17 cellular contexts compared by ENCODE assay signal in the genomic region with DNA sequence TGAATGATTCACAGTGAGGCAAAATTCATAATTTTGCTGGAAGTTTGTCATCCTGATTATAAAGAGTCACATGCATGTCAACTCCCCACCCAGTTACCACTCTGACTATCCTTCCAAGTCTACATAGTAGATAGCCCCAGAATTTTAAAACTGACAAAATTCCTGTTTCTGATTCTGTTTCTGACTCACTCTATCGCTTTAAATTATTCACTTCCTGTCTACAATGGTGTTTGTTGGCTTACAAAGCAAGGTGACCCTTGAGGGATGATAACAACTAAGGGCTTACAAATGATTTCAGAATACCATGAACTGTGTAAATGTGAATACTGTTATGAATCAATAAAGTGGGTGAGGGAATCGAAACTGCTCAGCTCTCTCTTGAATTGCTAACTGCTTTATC.
DNase-seq lines count a peak whose midpoint lies in the region; ATAC-seq lines count a peak whose summit lies in the region.
"Had no signal": no experiment of that assay in that cellular context is flagged by ENCODE, and none has a peak within 500 bp of the region (broad histone marks: within the 10 kb centered on the region; RNA-seq: fewer than 3 reads in every experiment).

No MANE protein-coding gene starts in this region.

- DNase-seq in stimulated activated CD4-positive, alpha-beta T cell treated with anti-CD3 and anti-CD28 coated beads, Interleukin-15, amount 100 ng/mL, for 24 hours = peak; percentile 34
- no peak for DNase-seq in stimulated activated CD4-positive, alpha-beta T cell treated with anti-CD3 and anti-CD28 coated beads, Interleukin-2, amount 100 ng/mL, for 48 hours
- peak; percentile 43 for DNase-seq in M059J (ENCODE audit: low read depth)
- peak; percentile 24 for DNase-seq in dermis blood vessel endothelial cell
- no peak for DNase-seq in hepatic stellate cell (ENCODE audit: low spot score)
- DNase-seq in iPS-NIHi7 (ENCODE audit: extremely low spot score) = no peak
- DNase-seq: activated CD4-positive, alpha-beta T cell treated with anti-CD3 and anti-CD28 coated beads for 1 hour; amygdala; effector CD8-positive, alpha-beta T cell; mammary epithelial cell; NCI-H1092; NCI-H2107; NCI-H524 treated with DMSO at 0.1 percent for 48 hours; stimulated activated CD4-positive, alpha-beta T cell treated with anti-CD3 and anti-CD28 coated beads, Interleukin-4, amount 100 ng/mL, for 1 hour; T1000 had no signal

- no peak overlapping the region for H3K4me3 Mint-ChIP-seq in stimulated activated naive CD8-positive, alpha-beta T cell treated with anti-CD3 and anti-CD28 coated beads, Interleukin-15, Interleukin-2, amounts not matched to agents 100 ng/mL and 50 ng/mL, for 24 hours

- peaks cover 7% of the 10 kb centered on the region for H3K9me3 Mint-ChIP-seq in stimulated activated naive CD8-positive, alpha-beta T cell treated with anti-CD3 and anti-CD28 coated beads, Interleukin-15, Interleukin-2, amounts not matched to agents 100 ng/mL and 50 ng/mL, for 24 hours

- H3K27me3 Mint-ChIP-seq in stimulated activated naive CD8-positive, alpha-beta T cell treated with anti-CD3 and anti-CD28 coated beads, Interleukin-15, Interleukin-2, amounts not matched to agents 100 ng/mL and 50 ng/mL, for 24 hours = peaks cover 3% of the 10 kb centered on the region

- no peak for ATAC-seq in HG03196 (IDR thresholded peaks at IDR 0.05; ENCODE audit: unreplicated experiment)

- peak overlapping the region; percentile 18 for H3K27ac Mint-ChIP-seq in stimulated activated naive CD8-positive, alpha-beta T cell treated with anti-CD3 and anti-CD28 coated beads, Interleukin-15, Interleukin-2, amounts not matched to agents 100 ng/mL and 50 ng/mL, for 24 hours

- no peaks in the 10 kb centered on the region for H3K36me3 Mint-ChIP-seq in stimulated activated naive CD8-positive, alpha-beta T cell treated with anti-CD3 and anti-CD28 coated beads, Interleukin-15, Interleukin-2, amounts not matched to agents 100 ng/mL and 50 ng/mL, for 24 hours (ENCODE audit: low read depth)

- peaks cover 8% of the 10 kb centered on the region for H3K4me1 Mint-ChIP-seq in stimulated activated naive CD8-positive, alpha-beta T cell treated with anti-CD3 and anti-CD28 coated beads, Interleukin-15, Interleukin-2, amounts not matched to agents 100 ng/mL and 50 ng/mL, for 24 hours (ENCODE audit: low read depth)

Comparison
In these comparisons a context has a peak if more than half of its experiments do, and no peak if none do; other contexts are left out.
1. DNase-seq: peak in stimulated activated CD4-positive, alpha-beta T cell treated with anti-CD3 and anti-CD28 coated beads, Interleukin-15, amount 100 ng/mL, for 24 hours (single experiment), M059J (single experiment) and dermis blood vessel endothelial cell (single experiment); none in stimulated activated CD4-positive, alpha-beta T cell treated with anti-CD3 and anti-CD28 coated beads, Interleukin-2, amount 100 ng/mL, for 48 hours (0 of 2), hepatic stellate cell (single experiment) and iPS-NIHi7 (single experiment).